1 cellular context compared by ENCODE assay signal in the genomic region with DNA sequence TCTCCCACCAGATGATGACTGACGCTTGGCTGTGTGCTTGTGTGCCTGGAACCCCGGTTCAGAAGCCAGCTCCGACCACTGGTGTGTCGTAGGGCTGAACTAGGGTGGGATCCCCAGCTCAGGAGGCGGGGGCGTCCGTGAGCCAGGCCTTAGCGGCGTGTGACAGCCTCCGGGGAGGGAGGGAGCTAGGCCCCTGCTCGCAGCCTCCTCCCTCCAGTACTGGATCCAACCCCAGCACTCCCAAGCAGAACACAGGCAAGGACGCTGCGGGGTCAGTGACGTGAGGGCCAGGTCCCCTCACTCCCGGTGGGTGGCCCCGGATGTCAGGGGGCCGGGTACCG.
TF ChIP-seq lines count a peak whose summit lies in the region.

No MANE protein-coding gene starts in this region.

TF ChIP-seq in SK-N-SH treated with all-trans-retinoic acid at 6 μM for 48 hours, 23 proteins besides CTCF, POLR2A, EP300 and RAD21 (continued from another document):
- TF ChIP-seq, protein P1, sequence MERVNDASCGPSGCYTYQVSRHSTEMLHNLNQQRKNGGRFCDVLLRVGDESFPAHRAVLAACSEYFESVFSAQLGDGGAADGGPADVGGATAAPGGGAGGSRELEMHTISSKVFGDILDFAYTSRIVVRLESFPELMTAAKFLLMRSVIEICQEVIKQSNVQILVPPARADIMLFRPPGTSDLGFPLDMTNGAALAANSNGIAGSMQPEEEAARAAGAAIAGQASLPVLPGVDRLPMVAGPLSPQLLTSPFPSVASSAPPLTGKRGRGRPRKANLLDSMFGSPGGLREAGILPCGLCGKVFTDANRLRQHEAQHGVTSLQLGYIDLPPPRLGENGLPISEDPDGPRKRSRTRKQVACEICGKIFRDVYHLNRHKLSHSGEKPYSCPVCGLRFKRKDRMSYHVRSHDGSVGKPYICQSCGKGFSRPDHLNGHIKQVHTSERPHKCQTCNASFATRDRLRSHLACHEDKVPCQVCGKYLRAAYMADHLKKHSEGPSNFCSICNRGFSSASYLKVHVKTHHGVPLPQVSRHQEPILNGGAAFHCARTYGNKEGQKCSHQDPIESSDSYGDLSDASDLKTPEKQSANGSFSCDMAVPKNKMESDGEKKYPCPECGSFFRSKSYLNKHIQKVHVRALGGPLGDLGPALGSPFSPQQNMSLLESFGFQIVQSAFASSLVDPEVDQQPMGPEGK (CRISPR knock-in tag; IDR thresholded peaks at IDR 0.05; ENCODE audit: borderline replicate concordance) = no peak
- no peak for TF ChIP-seq OSR1 (CRISPR knock-in tag; IDR thresholded peaks at IDR 0.05)
